26 cellular contexts compared by ENCODE assay signal in genomic region chr14:80572666-80573065, GRCh38.
"Had no signal": no experiment of that assay in that cellular context is flagged by ENCODE, and none has a peak within 500 bp of the region (broad histone marks: within the 10 kb centered on the region; RNA-seq: fewer than 3 reads in every experiment).

No MANE protein-coding gene starts in this region.

- ATAC-seq: left lung; lower lobe of right lung; mucosa of descending colon; natural killer cell treated with Interleukin-12 subunit alpha and Interleukin-12 subunit beta and Interleukin-15 and Interleukin-18, amount 100 ng/mL, for 72 hours; right cardiac atrium had no signal

- H3K36me3 Mint-ChIP-seq: natural killer cell treated with Interleukin-12 subunit alpha and Interleukin-12 subunit beta and Interleukin-15 and Interleukin-18, amount 100 ng/mL, for 72 hours had no signal

- H3K4me1 ChIP-seq: breast epithelium, left lung, lower lobe of right lung, spleen, tibial nerve had no signal

- H3K27me3 ChIP-seq: breast epithelium, left lung, spleen, tibial nerve had no signal

- H3K9me3 Mint-ChIP-seq: activated naive CD4-positive, alpha-beta T cell treated with anti-CD3 and anti-CD28 coated beads, Interleukin-2, amount 50 U/mL, for 24 hours; activated T-helper 1 cell treated with anti-CD3 and anti-CD28 coated beads, Interleukin-12 subunit alpha, Interleukin-12 subunit beta, Interleukin-2, Interleukin-4 antibody, amounts not matched to agents 30 ng/mL and 10 ng/mL and 1 ng/mL, durations not matched to agents 14 hours and 24 hours and 36 hours; dendritic cell treated with granulocyte-macrophage colony-stimulating factor and Interleukin-4, amounts not matched to agents 40 ng/mL and 50 ng/mL, for 4 days; T-helper 1 cell treated with Interleukin-12 subunit alpha and Interleukin-12 subunit beta and Interleukin-4 antibody, amounts not matched to agents 30 μg/mL and 1 μg/mL, for 36 hours had no signal

- H3K4me1 Mint-ChIP-seq: activated naive CD4-positive, alpha-beta T cell treated with anti-CD3 and anti-CD28 coated beads, Interleukin-2, amount 50 U/mL, for 24 hours had no signal

- H3K4me3 ChIP-seq: breast epithelium, left lung, lower lobe of right lung, mucosa of descending colon, spleen, tibial nerve had no signal

- H3K27ac Mint-ChIP-seq: activated naive CD4-positive, alpha-beta T cell treated with anti-CD3 and anti-CD28 coated beads, Interleukin-2, amount 50 U/mL, for 24 hours; activated T-helper 1 cell treated with anti-CD3 and anti-CD28 coated beads, Interleukin-12 subunit alpha, Interleukin-12 subunit beta, Interleukin-2, Interleukin-4 antibody, amounts not matched to agents 30 ng/mL and 10 ng/mL and 1 ng/mL, durations not matched to agents 14 hours and 24 hours and 36 hours; dendritic cell treated with granulocyte-macrophage colony-stimulating factor and Interleukin-4, amounts not matched to agents 40 ng/mL and 50 ng/mL, for 4 days; natural killer cell treated with Interleukin-12 subunit alpha and Interleukin-12 subunit beta and Interleukin-15 and Interleukin-18, amount 100 ng/mL, for 72 hours; T-helper 1 cell treated with Interleukin-12 subunit alpha and Interleukin-12 subunit beta and Interleukin-4 antibody, amounts not matched to agents 30 μg/mL and 1 μg/mL, for 36 hours had no signal

- FAIRE-seq: endometrium, islet of Langerhans, TTC549 had no signal

- H3K4me3 Mint-ChIP-seq: activated naive CD4-positive, alpha-beta T cell treated with anti-CD3 and anti-CD28 coated beads, Interleukin-2, amount 50 U/mL, for 24 hours; activated T-helper 1 cell treated with anti-CD3 and anti-CD28 coated beads, Interleukin-12 subunit alpha, Interleukin-12 subunit beta, Interleukin-2, Interleukin-4 antibody, amounts not matched to agents 30 ng/mL and 10 ng/mL and 1 ng/mL, durations not matched to agents 14 hours and 24 hours and 36 hours; dendritic cell treated with granulocyte-macrophage colony-stimulating factor and Interleukin-4, amounts not matched to agents 40 ng/mL and 50 ng/mL, for 4 days; natural killer cell treated with Interleukin-12 subunit alpha and Interleukin-12 subunit beta and Interleukin-15 and Interleukin-18, amount 100 ng/mL, for 72 hours; T-helper 1 cell treated with Interleukin-12 subunit alpha and Interleukin-12 subunit beta and Interleukin-4 antibody, amounts not matched to agents 30 μg/mL and 1 μg/mL, for 36 hours had no signal

- DNase-seq: activated CD4-positive, alpha-beta T cell treated with anti-CD3 and anti-CD28 coated beads for 4 hours; activated CD4-positive, alpha-beta T cell treated with anti-CD3 and anti-CD28 coated beads, Interleukin-2, amount 50 U/mL, for 4 hours; activated effector memory CD4-positive, alpha-beta T cell treated with anti-CD3 and anti-CD28 coated beads, Interleukin-2, amount 50 U/mL, for 16 hours; activated T-cell treated with anti-CD3 and anti-CD28 coated beads for 4 hours; central memory CD4-positive, alpha-beta T cell; erythroblast; foreskin fibroblast; left lung; lower lobe of right lung; mucosa of descending colon; posterior cingulate gyrus; right cardiac atrium; spleen; stimulated activated naive CD4-positive, alpha-beta T cell treated with Interleukin-2 at 50 U/mL for 16 hours; T-helper 9 cell had no signal

- H3K27me3 Mint-ChIP-seq: activated naive CD4-positive, alpha-beta T cell treated with anti-CD3 and anti-CD28 coated beads, Interleukin-2, amount 50 U/mL, for 24 hours; dendritic cell treated with granulocyte-macrophage colony-stimulating factor and Interleukin-4, amounts not matched to agents 40 ng/mL and 50 ng/mL, for 4 days; natural killer cell treated with Interleukin-12 subunit alpha and Interleukin-12 subunit beta and Interleukin-15 and Interleukin-18, amount 100 ng/mL, for 72 hours had no signal

- H3K36me3 ChIP-seq: breast epithelium, left lung, lower lobe of right lung, spleen, tibial nerve had no signal

- H3K27ac ChIP-seq: breast epithelium, left lung, lower lobe of right lung, spleen, tibial nerve, VCaP had no signal

- H3K9me3 ChIP-seq: breast epithelium, left lung, lower lobe of right lung, mucosa of descending colon, spleen, tibial nerve had no signal
